In the genomic region with DNA sequence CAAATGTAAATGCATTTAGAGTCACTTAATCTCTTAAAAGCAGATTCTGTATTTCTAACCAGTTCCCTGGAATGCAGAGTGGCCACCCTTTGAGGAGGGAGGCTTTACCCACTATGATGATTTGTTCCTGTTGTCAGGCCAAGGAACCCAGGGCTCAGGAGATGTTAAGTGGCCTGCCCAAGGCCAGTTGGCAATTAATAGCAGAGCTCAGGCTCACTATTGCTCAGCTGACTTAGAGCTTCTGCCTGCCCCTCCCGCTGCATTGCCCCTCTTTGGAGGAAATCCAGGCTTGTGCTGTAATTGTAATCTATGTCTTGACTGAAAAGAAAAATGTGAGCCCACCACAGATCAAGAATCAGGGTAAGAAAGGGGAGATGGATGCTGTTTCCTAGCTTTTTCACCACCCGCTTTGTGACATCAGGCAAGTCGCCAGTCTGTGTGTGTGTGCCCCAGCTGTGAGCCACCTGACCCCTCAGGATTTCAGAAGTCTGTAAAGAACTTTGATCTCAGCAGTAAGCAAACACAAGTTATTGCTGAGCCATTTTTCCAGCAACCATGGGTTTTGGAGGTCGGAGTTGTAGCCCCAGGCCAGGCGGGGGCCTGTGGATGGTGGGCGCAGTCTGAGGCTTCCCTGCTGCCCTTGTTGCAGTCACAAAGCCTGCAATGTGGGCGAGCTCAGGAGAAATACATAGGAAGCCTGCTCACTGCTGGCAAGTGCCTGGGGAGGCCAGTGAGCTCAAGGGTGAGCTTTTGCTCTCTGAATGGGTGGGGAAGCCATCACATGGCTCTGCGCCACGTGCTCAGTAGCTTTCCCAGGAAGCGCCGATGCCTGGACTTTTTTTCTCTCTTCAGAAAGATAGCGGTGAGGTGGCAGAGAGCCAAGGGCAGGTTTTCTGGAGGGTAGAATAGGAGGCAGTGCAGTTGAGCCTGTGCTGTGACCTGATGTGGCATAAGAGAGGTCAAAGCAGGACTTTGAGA, we compare ENCODE assay signal across 10 cellular contexts. TPM values are rescaled to one million over a fixed set of nuclear protein-coding genes. Genes with fewer than 3 reads are reported as not detected.
A peak's percentile ranks its signal among the peaks of the same experiment; 100 is the strongest.
DNase-seq lines count a peak whose midpoint lies in the region; ATAC-seq, FAIRE-seq and TF ChIP-seq lines count a peak whose summit lies in the region.
"Had no signal": no experiment of that assay in that cellular context is flagged by ENCODE, and none has a peak within 500 bp of the region (broad histone marks: within the 10 kb centered on the region; RNA-seq: fewer than 3 reads in every experiment).

No MANE protein-coding gene starts in this region.

- H3K14ac ChIP-seq in IMR-90 (replicated peaks; ENCODE audit: low read depth, low read length) (no peak overlapping the region), mesenchymal stem cell (ENCODE audit: low read length in 2 of 2) (no peak overlapping the region)

- H3K9me1 ChIP-seq in IMR-90 (ENCODE audit: insufficient read depth, low read length), result peaks cover 35% of the 10 kb centered on the region

- no peak for FAIRE-seq in A549 (lab: Jason Lieb, UNC)
- FAIRE-seq: bronchial epithelial cell had no signal

- H2BK20ac ChIP-seq in IMR-90 (ENCODE audit: low read depth, low read length), result no peak overlapping the region

- 69% methylated on average over 10 of the region's 12 CpGs for WGBS in A549 (ENCODE audit: missing lambda C conversion rate)
- 83% methylated on average over 3 of the region's 12 CpGs; no CpG with 5 or more reads in 1 of the 2 experiments for WGBS in IMR-90 (ENCODE audit: extremely low coverage in 2 of 2, insufficient read length in 1 of 2), 2 experiments
- 42 to 51% methylated on average over 3 to 12 of the region's 12 CpGs for WGBS in body of pancreas, 2 donors
- WGBS in mesenchymal stem cell, result 86% methylated on average over 12 of the region's 12 CpGs

- H3K4ac ChIP-seq in IMR-90 (ENCODE audit: low read depth, low read length) (peak overlapping the region; percentile 39), mesenchymal stem cell (ENCODE audit: low read depth in 1 of 2, low read length in 2 of 2) (peak overlapping the region; percentile 10 to 63)

- TF ChIP-seq POLR2A in A549 (IDR thresholded peaks at IDR 0.05; ENCODE audit: low read length), result no peak
- no peak for TF ChIP-seq POLR2A in IMR-90 (IDR thresholded peaks at IDR 0.05; ENCODE audit: low read depth, low read length)
- TF ChIP-seq POLR2A in body of pancreas (IDR thresholded peaks at IDR 0.05), result no peak

- H4K91ac ChIP-seq in IMR-90 (ENCODE audit: insufficient read depth, low read depth, low read length) (no peak overlapping the region; the same call in 1 of the 2 replicates), mesenchymal stem cell (ENCODE audit: low read length) (peak overlapping the region; percentile 65)

- CTCF ChIA-PET in A549 (lab: Yijun Ruan, JAX) (interaction anchor here (0.5 kb wide), 1 partner anchor 274 kb away, joined by 3 read pairs; no protein-coding TSS in a partner anchor), IMR-90 (lab: Yijun Ruan, JAX) (interaction anchor here (1.5 kb wide), 1 partner anchor 85 kb away, joined by 4 read pairs; no protein-coding TSS in a partner anchor)

- H2AK5ac ChIP-seq in IMR-90 (ENCODE audit: low read depth, low read length) (peak overlapping the region; percentile 43; the same call in 1 of the 2 replicates), mesenchymal stem cell (ENCODE audit: low read length, severe bottlenecking) (no peak overlapping the region)

- H3K56ac ChIP-seq in IMR-90 (ENCODE audit: extremely low read depth, insufficient read depth, low read length), result no peak overlapping the region

- no peaks in the 10 kb centered on the region for H3K27me3 ChIP-seq in IMR-90 (ENCODE audit: control insufficient read depth, insufficient read depth, low read length)
- H3K27me3 ChIP-seq in body of pancreas, result no peaks in the 10 kb centered on the region
- H3K27me3 ChIP-seq in mesenchymal stem cell (ENCODE audit: control insufficient read depth in 1 of 2, insufficient read depth in 1 of 2, low read length in 2 of 2), result no peaks in the 10 kb centered on the region
- H3K27me3 ChIP-seq in Karpas-422 (ENCODE audit: low read length), result no peaks in the 10 kb centered on the region

- no peaks in the 10 kb centered on the region for H3K9me2 ChIP-seq in Karpas-422 (replicated peaks; ENCODE audit: insufficient read depth, low read length)

- H3K27ac ChIP-seq in A549, result peak overlapping the region in 1 of 2 experiments; percentile 73; a peak in 3 of 6 replicates
- no peak overlapping the region for H3K27ac ChIP-seq in IMR-90 (ENCODE audit: insufficient read depth, low read length)
- H3K27ac ChIP-seq in body of pancreas, result peak overlapping the region in 3 of 4 donors; percentile 49 to 70 (median 49)
- no peak overlapping the region for H3K27ac ChIP-seq in mesenchymal stem cell (ENCODE audit: low read length, poor library complexity, severe bottlenecking)
- H3K27ac ChIP-seq in Karpas-422 (ENCODE audit: low read length), result no peak overlapping the region

- no peak overlapping the region for H4K8ac ChIP-seq in IMR-90 (ENCODE audit: low read depth in 2 of 2, low read length in 2 of 2)
- no peak overlapping the region for H4K8ac ChIP-seq in mesenchymal stem cell (ENCODE audit: low read length)

- intact Hi-C loops in IMR-90 (cut with micrococcal nuclease), result no loop called here
- intact Hi-C loops in body of pancreas (cut with DNase I), result no loop called here

- peaks cover 39% of the 10 kb centered on the region for H3K4me1 ChIP-seq in A549
- peaks cover 38% of the 10 kb centered on the region for H3K4me1 ChIP-seq in IMR-90 (ENCODE audit: control insufficient read depth, insufficient read depth, low read length)
- peaks cover 55% of the 10 kb centered on the region for H3K4me1 ChIP-seq in body of pancreas
- H3K4me1 ChIP-seq in mesenchymal stem cell (ENCODE audit: control insufficient read depth, insufficient read depth, low read depth, low read length), result peaks cover 33% of the 10 kb centered on the region
- no peaks in the 10 kb centered on the region for H3K4me1 ChIP-seq in Karpas-422 (ENCODE audit: low read length)

- H2BK15ac ChIP-seq in IMR-90 (ENCODE audit: low read depth, low read length) (no peak overlapping the region), mesenchymal stem cell (ENCODE audit: low read depth, poor library complexity, severe bottlenecking) (no peak overlapping the region)

- DNase-seq in A549 (ENCODE audit: low read depth in 1 of 2, low spot score in 1 of 2) (no peak), IMR-90 (no peak), body of pancreas (peak; percentile 52 to 83 (median 62)), mesenchymal stem cell (peak; percentile 38), cerebellar cortex (ENCODE audit: low spot score) (no peak), Karpas-422 (no peak)
- DNase-seq: activated CD4-positive, alpha-beta T cell treated with anti-CD3 and anti-CD28 coated beads for 1 hour had no signal

- H2BK120ac ChIP-seq in IMR-90 (ENCODE audit: low read depth, low read length) (no peak overlapping the region), mesenchymal stem cell (ENCODE audit: low read depth, low read length) (peak overlapping the region; percentile 8)

- H3K23ac ChIP-seq in IMR-90 (ENCODE audit: low read depth, low read length) (0 out of 2 replicates have a peak overlapping the region, but pooled peaks have one; percentile 13), mesenchymal stem cell (ENCODE audit: low read length in 2 of 2) (peak overlapping the region in 1 of 2 experiments; percentile 5)

- no peak overlapping the region for H4K5ac ChIP-seq in IMR-90 (ENCODE audit: low read depth, low read length)

- POLR2A ChIA-PET in A549 (lab: Yijun Ruan, JAX) (no interaction called here), IMR-90 (lab: Charles Lee; ENCODE audit: unreplicated experiment) (no interaction called here)

- H2BK12ac ChIP-seq in mesenchymal stem cell (ENCODE audit: low read length in 2 of 2), result peak overlapping the region; percentile 7 to 89

- in situ Hi-C loops in IMR-90 (cut with MboI; ENCODE audit: low sequenced_read_pairs), result no loop called here

- no TSS peak for BruUV-seq in IMR-90 (replicated peaks; lab: Mats Ljungman, UMichigan)

- H3K4me2 ChIP-seq in A549, result peak overlapping the region; percentile 49
- no peak overlapping the region; the same call in 1 of the 2 replicates for H3K4me2 ChIP-seq in IMR-90 (ENCODE audit: low read depth, low read length)
- H3K4me2 ChIP-seq in mesenchymal stem cell (ENCODE audit: low read length, poor library complexity, severe bottlenecking), result no peak overlapping the region
- no peak overlapping the region for H3K4me2 ChIP-seq in Karpas-422 (ENCODE audit: low read depth, low read length, poor library complexity, severe bottlenecking)

- H4K20me1 ChIP-seq in IMR-90 (ENCODE audit: insufficient read depth, low read length) (peaks cover 73% of the 10 kb centered on the region), Karpas-422 (ENCODE audit: insufficient read depth, low read depth, low read length) (no peaks in the 10 kb centered on the region)

- no peak overlapping the region for H2AK9ac ChIP-seq in IMR-90 (replicated peaks; ENCODE audit: low read depth, low read length, poor library complexity)

- H3K79me1 ChIP-seq in IMR-90 (ENCODE audit: low read depth in 1 of 2, low read length in 2 of 2), result peaks cover 22 to 87% of the 10 kb centered on the region in 2 experiments
- H3K79me1 ChIP-seq in mesenchymal stem cell (replicated peaks; ENCODE audit: low read length, poor library complexity, severe bottlenecking), result peaks cover 49% of the 10 kb centered on the region

- TF ChIP-seq CTCF in A549 (IDR thresholded peaks at IDR 0.05) (no peak), IMR-90 (conservative IDR thresholded peaks at IDR 0.05; ENCODE audit: low read depth, low read length) (no peak), body of pancreas (IDR thresholded peaks at IDR 0.05) (no peak)

- H3K79me2 ChIP-seq in Karpas-422 (ENCODE audit: low read length), result no peaks in the 10 kb centered on the region

- H2BK5ac ChIP-seq in IMR-90 (ENCODE audit: low read depth, low read length, poor library complexity, severe bottlenecking), result no peak overlapping the region
- H2BK5ac ChIP-seq in mesenchymal stem cell (ENCODE audit: low read depth, low read length, poor library complexity, severe bottlenecking), result no peak overlapping the region

- H3K9me3 ChIP-seq in A549 (no peaks in the 10 kb centered on the region), IMR-90 (ENCODE audit: control insufficient read depth, insufficient read depth, low read length) (no peaks in the 10 kb centered on the region), body of pancreas (no peaks in the 10 kb centered on the region), mesenchymal stem cell (ENCODE audit: control insufficient read depth, low read length) (no peaks in the 10 kb centered on the region), Karpas-422 (ENCODE audit: low read length) (no peaks in the 10 kb centered on the region)

- no peak for TF ChIP-seq EP300 in A549 (IDR thresholded peaks at IDR 0.05)

- H3K36me3 ChIP-seq in IMR-90 (ENCODE audit: control insufficient read depth, insufficient read depth, low read length) (peaks cover 5% of the 10 kb centered on the region), body of pancreas (replicated peaks in 1 of 2; ENCODE audit: insufficient read depth in 1 of 2, low read depth in 2 of 2) (no peaks in the 10 kb centered on the region), mesenchymal stem cell (ENCODE audit: control insufficient read depth in 1 of 2, insufficient read depth in 2 of 2, low read depth in 1 of 2, low read length in 2 of 2) (peaks cover 0 to 8% of the 10 kb centered on the region in 2 experiments), Karpas-422 (ENCODE audit: insufficient read depth, low read length) (no peaks in the 10 kb centered on the region)

- no peak overlapping the region for H3K18ac ChIP-seq in IMR-90 (ENCODE audit: low read depth, low read length)
- H3K18ac ChIP-seq in mesenchymal stem cell (ENCODE audit: low read depth in 1 of 2, low read length in 2 of 2), result peak overlapping the region; percentile 23 to 64

- H3K9ac ChIP-seq in IMR-90 (ENCODE audit: low read depth, low read length), result no peak overlapping the region
- peak overlapping the region; percentile 43 for H3K9ac ChIP-seq in mesenchymal stem cell (ENCODE audit: low read length)
- no peak overlapping the region for H3K9ac ChIP-seq in Karpas-422 (ENCODE audit: low read length)

- ATAC-seq in A549 (peak in 1 of 2 experiments; percentile 23; a peak in 1 of 6 replicates), IMR-90 (ENCODE audit: low read depth) (no peak), body of pancreas (peak; percentile 36), HG03175 (IDR thresholded peaks at IDR 0.05; ENCODE audit: unreplicated experiment) (no peak), HG03354 (IDR thresholded peaks at IDR 0.05; ENCODE audit: poor library complexity, severe bottlenecking, unreplicated experiment) (no peak)

- TF ChIP-seq RAD21 in A549 (conservative IDR thresholded peaks at IDR 0.05 in 1 of 2, IDR thresholded peaks at IDR 0.05 in 1 of 2) (no peak), IMR-90 (IDR thresholded peaks at IDR 0.05; ENCODE audit: low read length) (no peak)

- H3K4me3 ChIP-seq in A549 (no peak overlapping the region), IMR-90 (ENCODE audit: insufficient read depth, low read depth, low read length) (no peak overlapping the region), body of pancreas (no peak overlapping the region), mesenchymal stem cell (ENCODE audit: insufficient read depth in 1 of 2, low read depth in 1 of 2, low read length in 2 of 2) (peak overlapping the region in 1 of 2 experiments; percentile 45), Karpas-422 (ENCODE audit: low read length) (no peak overlapping the region)

- H2AFZ ChIP-seq in IMR-90 (replicated peaks; ENCODE audit: low read length, poor library complexity) (no peak overlapping the region), mesenchymal stem cell (ENCODE audit: low read depth, low read length) (no peak overlapping the region), Karpas-422 (ENCODE audit: low read length) (no peak overlapping the region)

- dilution Hi-C loops in IMR-90 (cut with HindIII; ENCODE audit: low sequenced_read_pairs, unreplicated experiment), result no loop called here

RNA-seq across cellular contexts. Expression of a gene that starts 6.0 kb away (rescaled TPM):
- polyA plus RNA-seq in A549 (2011; rRNA removed) (8.5 and 8.6 TPM in 2 replicates), A549 (2017; fragmentation: RNase III; extraction: RNeasy Plus Mini Kit Qiagen cat#74134 plus additional on column Dnase treatment) (4.5 to 6.4 TPM (median 5.0 TPM) in 3 replicates), IMR-90 (2012; rRNA removed) (4.4 and 4.7 TPM in 2 replicates)
- polyA plus RNA-seq in A549 (2012; cell fraction: cytosol; rRNA removed), result 6.8 and 8.3 TPM in 2 replicates
- polyA plus RNA-seq in A549 (2012; cell fraction: nucleus; rRNA removed), result 6.0 and 10.3 TPM in 2 replicates
- polyA minus RNA-seq in A549 (2011; rRNA and poly(A)+ RNA removed), result 7.4 and 9.1 TPM in 2 replicates
- total RNA-seq in IMR-90 (2012; rRNA removed) (4.7 and 5.7 TPM in 2 replicates), body of pancreas (10 to 100 TPM in 1 of 2 donors, 1 to 10 TPM in 1; 4.2 to 11.9 TPM)
- polyA plus RNA-seq in IMR-90 (2012; cell fraction: cytosol; rRNA removed), result 2.2 and 5.2 TPM in 2 replicates
- 3.2 and 7.3 TPM in 2 replicates for polyA plus RNA-seq in IMR-90 (2012; cell fraction: nucleus; rRNA removed; ENCODE audit: low replicate concordance)
- 8.1 TPM for polyA plus RNA-seq in mesenchymal stem cell (2013, experiment 1 of 2)
- 8.9 TPM for polyA plus RNA-seq in mesenchymal stem cell (2013, experiment 2 of 2)
- 0.22 TPM in 1 of 2 replicates, not detected in the other for total RNA-seq in Karpas-422 (2014; rRNA removed; shearing (Covaris generic); ENCODE audit: low replicate concordance)

Comparison
In these comparisons a context has a peak if more than half of its experiments do, and no peak if none do; other contexts are left out.
1. DNase-seq: peak in body of pancreas (4 of 4) and mesenchymal stem cell (single experiment); none in A549 (0 of 2), IMR-90 (single experiment), cerebellar cortex (single experiment) and Karpas-422 (single experiment).
2. H3K27ac ChIP-seq: peak in body of pancreas (3 of 4); none in IMR-90 (single experiment), mesenchymal stem cell (single experiment) and Karpas-422 (single experiment).